28 cellular contexts compared by ENCODE assay signal in the genomic region with DNA sequence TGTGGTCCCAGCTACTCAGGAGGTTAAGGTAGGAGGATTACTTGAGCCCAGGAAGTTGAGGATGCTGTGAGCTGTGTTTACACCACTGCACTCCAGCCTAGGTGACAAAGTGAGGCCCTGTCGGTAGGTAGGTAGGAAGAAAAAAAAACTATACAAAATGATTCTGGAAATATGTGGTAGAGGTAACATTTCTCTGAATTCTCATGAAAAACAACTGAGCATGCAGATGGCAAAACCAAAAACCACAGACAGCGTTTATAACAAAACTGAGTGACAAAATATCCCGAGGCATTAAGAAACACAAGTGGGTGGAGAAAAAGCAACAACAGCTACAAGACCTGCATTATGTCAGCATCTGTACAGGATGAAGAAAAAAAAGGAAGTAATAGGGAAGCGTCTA.
DNase-seq lines count a peak whose midpoint lies in the region; ATAC-seq, FAIRE-seq and TF ChIP-seq lines count a peak whose summit lies in the region.
"Had no signal": no experiment of that assay in that cellular context is flagged by ENCODE, and none has a peak within 500 bp of the region (broad histone marks: within the 10 kb centered on the region; RNA-seq: fewer than 3 reads in every experiment).

No MANE protein-coding gene starts in this region.

- H3K9me3 ChIP-seq in T-helper 17 cell (ENCODE audit: control insufficient read depth, low read length, poor library complexity, severe bottlenecking) (no peaks in the 10 kb centered on the region), pancreas (no peaks in the 10 kb centered on the region), ovary (no peaks in the 10 kb centered on the region)
- H3K9me3 ChIP-seq: colonic mucosa, HAP-1, SK-N-SH, stomach, tibial artery had no signal

- H3K4me1 ChIP-seq in KMS-11 (ENCODE audit: low read depth, poor library complexity, severe bottlenecking) (peaks cover 15% of the 10 kb centered on the region), pancreas (no peaks in the 10 kb centered on the region), ovary (ENCODE audit: insufficient read depth) (no peaks in the 10 kb centered on the region)
- H3K4me1 ChIP-seq: colonic mucosa, HAP-1, stomach, tibial artery had no signal

- H3K27me3 Mint-ChIP-seq in activated T-cell treated with anti-CD3 and anti-CD28 coated beads, Interleukin-2, amount 50 U/mL, for 72 hours (ENCODE audit: low read depth), result peaks cover 16% of the 10 kb centered on the region
- no peaks in the 10 kb centered on the region for H3K27me3 Mint-ChIP-seq in T-helper 17 cell

- H3K27me3 ChIP-seq in KMS-11 (ENCODE audit: insufficient read depth, low read depth) (no peaks in the 10 kb centered on the region), pancreas (peaks cover 0 to 16% (median 0%) of the 10 kb centered on the region in 4 donors), ovary (no peaks in the 10 kb centered on the region)
- H3K27me3 ChIP-seq: colonic mucosa, stomach, tibial artery had no signal

- TF ChIP-seq CTCF in KMS-11 (conservative IDR thresholded peaks at IDR 0.05; ENCODE audit: low read depth, low read length) (no peak), pancreas (IDR thresholded peaks at IDR 0.05) (no peak), ovary (IDR thresholded peaks at IDR 0.05) (no peak)

- ATAC-seq in activated T-cell treated with anti-CD3 and anti-CD28 coated beads, Interleukin-2, amount 50 U/mL, for 72 hours (replicated peaks in 1 of 2), result peak; percentile 79 to 83
- ATAC-seq in T-helper 17 cell (no peak), pancreas (no peak)

- no peaks in the 10 kb centered on the region for H3K79me2 ChIP-seq in KMS-11 (ENCODE audit: insufficient read depth, low read depth)

- H3K4me3 ChIP-seq in KMS-11 (IDR thresholded peaks at IDR 0.05; ENCODE audit: insufficient read depth, low read depth, low read length) (no peak overlapping the region), pancreas (no peak overlapping the region), ovary (no peak overlapping the region)
- H3K4me3 ChIP-seq: colonic mucosa, HAP-1, stomach, tibial artery had no signal

- H3K27ac ChIP-seq in KMS-11, result peak overlapping the region; percentile 27; the same call in 1 of the 2 replicates
- H3K27ac ChIP-seq in pancreas, result no peak overlapping the region
- no peak overlapping the region for H3K27ac ChIP-seq in ovary
- H3K27ac ChIP-seq: colonic mucosa, stomach, tibial artery, WERI-Rb-1 had no signal

- no peak overlapping the region for H3K27ac Mint-ChIP-seq in activated T-cell treated with anti-CD3 and anti-CD28 coated beads, Interleukin-2, amount 50 U/mL, for 72 hours
- H3K27ac Mint-ChIP-seq in T-helper 17 cell, result peak overlapping the region; percentile 89
- H3K27ac Mint-ChIP-seq: mesothelial cell of epicardium, naive B cell had no signal

- peaks cover 8% of the 10 kb centered on the region for H3K4me1 Mint-ChIP-seq in activated T-cell treated with anti-CD3 and anti-CD28 coated beads, Interleukin-2, amount 50 U/mL, for 72 hours (ENCODE audit: low read depth)
- peaks cover 8% of the 10 kb centered on the region for H3K4me1 Mint-ChIP-seq in T-helper 17 cell
- H3K4me1 Mint-ChIP-seq: mesothelial cell of epicardium, naive B cell had no signal

- intact Hi-C loops in pancreas (cut with DNase I) (no loop called here), ovary (cut with DNase I) (no loop called here)

- H3K36me3 Mint-ChIP-seq in activated T-cell treated with anti-CD3 and anti-CD28 coated beads, Interleukin-2, amount 50 U/mL, for 72 hours (ENCODE audit: insufficient read depth in 2 of 2), result no peaks in the 10 kb centered on the region
- no peaks in the 10 kb centered on the region for H3K36me3 Mint-ChIP-seq in T-helper 17 cell (ENCODE audit: low read depth)
- H3K36me3 Mint-ChIP-seq: mesothelial cell of epicardium, naive B cell had no signal

- 64 to 83% methylated on average over 4 of the region's 4 CpGs for WGBS in pancreas, 2 donors
- WGBS in ovary, 3 donors, result 63 to 69% (median 67%) methylated on average over 4 of the region's 4 CpGs

- DNase-seq in activated T-cell treated with anti-CD3 and anti-CD28 coated beads, Interleukin-2, amount 50 U/mL, for 72 hours, result peak in 1 of 2 donors; percentile 7
- no peak for DNase-seq in activated T-cell treated with anti-CD3 and anti-CD28 coated beads, Interleukin-2, amount 50 U/mL, for 1 hour
- DNase-seq in T-helper 17 cell (no peak), pancreas (no peak), ovary (no peak), GM19238 (ENCODE audit: insufficient read length, low spot score) (no peak)
- DNase-seq: activated CD4-positive, alpha-beta T cell treated with anti-CD3 and anti-CD28 coated beads, Interleukin-2, amount 50 U/mL, for 48 hours; activated naive CD4-positive, alpha-beta T cell treated with anti-CD3 and anti-CD28 coated beads, Interleukin-2, amount 50 U/mL, for 16 hours; aorta; colonic mucosa; DMS79; effector CD8-positive, alpha-beta T cell; GDM1; head of caudate nucleus; IMR-90; naive B cell; NCI-H1417 treated with DMSO at 0.1 percent for 48 hours; NCI-H2107; NCI-H446 treated with DMSO at 0.1 percent for 48 hours; nucleus accumbens; SK-N-SH; stomach; T-helper 9 cell; tibial artery; WERI-Rb-1 had no signal

- H3K4me3 Mint-ChIP-seq in activated T-cell treated with anti-CD3 and anti-CD28 coated beads, Interleukin-2, amount 50 U/mL, for 72 hours, result peak overlapping the region; percentile 2 to 36
- H3K4me3 Mint-ChIP-seq in T-helper 17 cell, result peak overlapping the region; percentile 78
- H3K4me3 Mint-ChIP-seq: mesothelial cell of epicardium, naive B cell had no signal

- peak overlapping the region; percentile 58; the same call in 1 of the 2 replicates for H2AFZ ChIP-seq in KMS-11 (ENCODE audit: low read depth)

- H4K20me1 ChIP-seq in KMS-11 (ENCODE audit: insufficient read depth), result no peaks in the 10 kb centered on the region

- H3K4me2 ChIP-seq in KMS-11, result peak overlapping the region; percentile 23; the same call in 1 of the 2 replicates
- H3K4me2 ChIP-seq: SK-N-SH had no signal

- TF ChIP-seq EP300 in ovary (IDR thresholded peaks at IDR 0.05), result no peak

- H3K9ac ChIP-seq in KMS-11, result no peak overlapping the region
- H3K9ac ChIP-seq: SK-N-SH had no signal

- TF ChIP-seq POLR2A in ovary (IDR thresholded peaks at IDR 0.05), result no peak

- H3K36me3 ChIP-seq in KMS-11 (ENCODE audit: insufficient read depth) (no peaks in the 10 kb centered on the region), pancreas (no peaks in the 10 kb centered on the region), ovary (no peaks in the 10 kb centered on the region)
- H3K36me3 ChIP-seq: colonic mucosa, HAP-1, stomach, tibial artery, WERI-Rb-1 had no signal

- peak; percentile 20 for FAIRE-seq in pancreas (lab: Jason Lieb, UNC)

- no peaks in the 10 kb centered on the region for H3K9me3 Mint-ChIP-seq in activated T-cell treated with anti-CD3 and anti-CD28 coated beads, Interleukin-2, amount 50 U/mL, for 72 hours

Comparison
In these comparisons a context has a peak if more than half of its experiments do, and no peak if none do; other contexts are left out.
1. ATAC-seq: peak in activated T-cell treated with anti-CD3 and anti-CD28 coated beads, Interleukin-2, amount 50 U/mL, for 72 hours (2 of 2); none in T-helper 17 cell (single experiment) and pancreas (0 of 4).